1 cellular context compared by ENCODE assay signal in genomic region chr1:113904674-113905434, GRCh38.
TF ChIP-seq lines count a peak whose summit lies in the region.

TSS of gene AP4B1 (minus strand) at chr1:113904799. CDS start at chr1:113904717, 82 bp downstream.
TSS of gene DCLRE1B (plus strand) at chr1:113905326. CDS start at chr1:113905587, 261 bp downstream.

TF ChIP-seq in K562, 482 proteins besides CTCF, POLR2A, EP300 and RAD21 (continued from another document and continues in another):
- TF ChIP-seq SIN3A (IDR thresholded peaks at IDR 0.05; ENCODE audit: borderline replicate concordance in 2 of 2, control insufficient read depth in 1 of 2, low read depth in 2 of 2, low read length in 2 of 2), result peak; percentile 86 to 95
- TF ChIP-seq FOXA3 (CRISPR knock-in tag; conservative IDR thresholded peaks at IDR 0.05 in 1 of 2, IDR thresholded peaks at IDR 0.05 in 1 of 2), result peak in 1 of 2 experiments; percentile 71; a peak in 1 of 4 replicates
- TF ChIP-seq PHF8 (IDR thresholded peaks at IDR 0.05; ENCODE audit: borderline replicate concordance, low read length), result peak; percentile 61; the same call in 1 of the 2 replicates
- peak; percentile 77 for TF ChIP-seq KLF16 (IDR thresholded peaks at IDR 0.05)
- no peak for TF ChIP-seq CUX1 (CRISPR knock-in tag; IDR thresholded peaks at IDR 0.05)
- TF ChIP-seq TCFL5 (CRISPR knock-in tag; conservative IDR thresholded peaks at IDR 0.05), result no peak
- peak; percentile 81 for TF ChIP-seq POLR2B (IDR thresholded peaks at IDR 0.05; ENCODE audit: low read depth, partially characterized antibody)
- no peak; the same call in none of the 2 replicates for TF ChIP-seq CREB1 (IDR thresholded peaks at IDR 0.05)
- peak; percentile 81 for TF ChIP-seq CREB1 (CRISPR knock-in tag; IDR thresholded peaks at IDR 0.05)
- TF ChIP-seq GMEB1 (CRISPR knock-in tag; IDR thresholded peaks at IDR 0.05), result peak; percentile 77
- no peak for TF ChIP-seq IRF1 (CRISPR knock-in tag; IDR thresholded peaks at IDR 0.05; ENCODE audit: borderline replicate concordance)
- TF ChIP-seq MBD1 (CRISPR knock-in tag; IDR thresholded peaks at IDR 0.05), result no peak
- TF ChIP-seq TBL1XR1 (IDR thresholded peaks at IDR 0.05; ENCODE audit: low read length in 2 of 2), result peak; percentile 77 to 87; a peak in 3 of 4 replicates
- TF ChIP-seq ZKSCAN3 (CRISPR knock-in tag; IDR thresholded peaks at IDR 0.05), result no peak
- peak; percentile 62 for TF ChIP-seq BRD9 (IDR thresholded peaks at IDR 0.05; ENCODE audit: low read depth, partially characterized antibody)
- no peak for TF ChIP-seq CAMTA2 (CRISPR knock-in tag; conservative IDR thresholded peaks at IDR 0.05)
- peak; percentile 80 for TF ChIP-seq ZFX (CRISPR knock-in tag; IDR thresholded peaks at IDR 0.05)
- no peak for TF ChIP-seq HINFP (tag; conservative IDR thresholded peaks at IDR 0.05; ENCODE audit: low read depth)
- TF ChIP-seq ZNF282 (CRISPR knock-in tag; IDR thresholded peaks at IDR 0.05), result no peak
- TF ChIP-seq RFX1 (IDR thresholded peaks at IDR 0.05), result no peak
- peak; percentile 89 for TF ChIP-seq PCBP1 (IDR thresholded peaks at IDR 0.05; ENCODE audit: low read depth, low read length, poor library complexity, severe bottlenecking)
- TF ChIP-seq RBM14 (IDR thresholded peaks at IDR 0.05; ENCODE audit: borderline replicate concordance, insufficient read depth, low read depth, low read length), result no peak
- no peak for TF ChIP-seq NR0B1 (IDR thresholded peaks at IDR 0.05; ENCODE audit: partially characterized antibody)
- TF ChIP-seq NRF1 (conservative IDR thresholded peaks at IDR 0.05 in 1 of 2, IDR thresholded peaks at IDR 0.05 in 1 of 2), result peak; percentile 89 to 91
- TF ChIP-seq ZNF274 (IDR thresholded peaks at IDR 0.05; ENCODE audit: borderline replicate concordance, low read depth, low read length), result no peak
- TF ChIP-seq FUS (optimal IDR thresholded peaks at IDR 0.05; ENCODE audit: low read depth, low read length), result no peak
- TF ChIP-seq ZBTB26 (CRISPR knock-in tag; IDR thresholded peaks at IDR 0.05), result no peak
- no peak for TF ChIP-seq MCM2 (IDR thresholded peaks at IDR 0.05; ENCODE audit: low read depth)
- TF ChIP-seq ADNP (tag; IDR thresholded peaks at IDR 0.05), result no peak
- TF ChIP-seq TCF3 (CRISPR knock-in tag; IDR thresholded peaks at IDR 0.05), result peak; percentile 63; the same call in 1 of the 2 replicates
- peak; percentile 86 for TF ChIP-seq ARID4B (CRISPR knock-in tag; IDR thresholded peaks at IDR 0.05)
- peak; percentile 78; the same call in 1 of the 2 replicates for TF ChIP-seq ZNF395 (CRISPR knock-in tag; IDR thresholded peaks at IDR 0.05)
- no peak for TF ChIP-seq ATF1 (CRISPR knock-in tag; IDR thresholded peaks at IDR 0.05)
- peak; percentile 90 for TF ChIP-seq ATF1 (tag; IDR thresholded peaks at IDR 0.05)
- TF ChIP-seq BCOR (IDR thresholded peaks at IDR 0.05), result peak; percentile 69
- TF ChIP-seq CTBP1 (IDR thresholded peaks at IDR 0.05; ENCODE audit: borderline replicate concordance), result peak; percentile 98
- no peak for TF ChIP-seq ZBTB12 (CRISPR knock-in tag; IDR thresholded peaks at IDR 0.05)
- peak; percentile 80; the same call in 1 of the 2 replicates for TF ChIP-seq ZNF431 (CRISPR knock-in tag; IDR thresholded peaks at IDR 0.05)
- peak; percentile 90 for TF ChIP-seq CHD2 (IDR thresholded peaks at IDR 0.05; ENCODE audit: low read depth, low read length)
- TF ChIP-seq GABPA (tag; conservative IDR thresholded peaks at IDR 0.05; ENCODE audit: low read depth), result peak; percentile 95
- peak; percentile 76 for TF ChIP-seq POLR2AphosphoS5 (IDR thresholded peaks at IDR 0.05; ENCODE audit: control insufficient read depth, insufficient read depth, low read depth, low read length)
